In the genomic region with DNA sequence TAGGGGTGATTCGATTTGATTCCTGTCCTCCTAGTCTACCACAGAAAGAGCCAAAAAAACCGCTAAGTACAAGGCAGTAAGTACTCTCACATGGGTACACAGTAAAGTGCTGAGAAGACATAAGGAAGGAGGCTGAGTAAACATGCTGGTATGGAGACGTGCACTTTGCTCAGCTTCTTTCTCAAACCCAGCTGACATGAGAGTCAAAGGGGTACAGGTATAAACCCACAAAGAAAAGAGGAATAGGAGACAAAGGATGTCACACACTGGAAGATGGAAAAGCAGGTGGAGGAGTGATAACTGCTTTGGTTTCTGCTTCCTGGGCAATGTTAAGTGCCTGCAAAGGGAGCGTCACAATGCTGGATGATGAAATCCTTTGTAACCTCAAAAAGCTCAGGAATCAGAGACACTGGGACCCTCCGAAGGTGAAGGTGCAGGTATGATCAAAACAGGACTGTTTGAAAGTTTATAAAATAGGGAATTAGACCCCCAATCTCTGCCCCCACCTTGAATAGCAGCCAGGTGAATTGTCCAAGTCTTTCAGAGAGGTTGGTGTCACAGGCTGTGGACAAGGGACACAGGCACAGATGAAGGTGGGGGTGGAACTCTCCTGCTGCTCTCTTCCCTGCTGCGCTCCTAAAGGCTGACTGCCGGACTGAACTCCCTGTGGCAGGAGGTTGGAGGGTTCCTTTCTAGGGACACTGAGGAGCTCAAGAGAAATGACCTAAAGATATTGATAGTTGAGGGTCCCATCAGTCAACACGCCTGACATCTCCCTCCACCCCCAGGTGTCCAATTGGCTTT, we compare ENCODE assay signal across 25 cellular contexts.
DNase-seq lines count a peak whose midpoint lies in the region; ATAC-seq, FAIRE-seq and TF ChIP-seq lines count a peak whose summit lies in the region.
"Had no signal": no experiment of that assay in that cellular context is flagged by ENCODE, and none has a peak within 500 bp of the region (broad histone marks: within the 10 kb centered on the region; RNA-seq: fewer than 3 reads in every experiment).

No MANE protein-coding gene starts in this region.

- TF ChIP-seq RAD21 in HepG2 (CRISPR knock-in tag; IDR thresholded peaks at IDR 0.05) = no peak

- H3K9ac ChIP-seq in HepG2 (ENCODE audit: insufficient read depth, low read depth, low read length) = no peak overlapping the region

- H3K9me3 ChIP-seq in HepG2 (ENCODE audit: low read length) = no peaks in the 10 kb centered on the region
- H3K9me3 ChIP-seq in right lobe of liver = no peaks in the 10 kb centered on the region
- H3K9me3 ChIP-seq: ovary, upper lobe of left lung had no signal

- no peaks in the 10 kb centered on the region for H3K79me2 ChIP-seq in HepG2 (ENCODE audit: insufficient read depth, low read length)

- TF ChIP-seq POLR2A in HepG2 (IDR thresholded peaks at IDR 0.05; ENCODE audit: insufficient read depth in 1 of 2, low read depth in 2 of 2, low read length in 2 of 2) = no peak
- TF ChIP-seq POLR2A in right lobe of liver (IDR thresholded peaks at IDR 0.05) = no peak

- no peak overlapping the region; the same call in 1 of the 2 replicates for H3K4me2 ChIP-seq in HepG2 (ENCODE audit: low read depth, low read length)

- H3K27me3 Mint-ChIP-seq in WTC11 (ENCODE audit: low read depth) = no peaks in the 10 kb centered on the region
- peaks cover 51% of the 10 kb centered on the region for H3K27me3 Mint-ChIP-seq in activated CD4-positive, alpha-beta T cell treated with anti-CD3 and anti-CD28 coated beads, Interleukin-2, amount 10 ng/mL, durations not matched to agents 24 days and 14 days

- no peak for FAIRE-seq in HepG2 (lab: Jason Lieb, UNC)
- FAIRE-seq: GM12878 had no signal

- H3K36me3 ChIP-seq in HepG2 (replicated peaks in 1 of 2; ENCODE audit: control insufficient read depth in 1 of 2, insufficient read depth in 2 of 2, low read length in 2 of 2) (no peaks in the 10 kb centered on the region), right lobe of liver (no peaks in the 10 kb centered on the region)
- H3K36me3 ChIP-seq: ovary, upper lobe of left lung had no signal

- H3K27ac Mint-ChIP-seq in WTC11 = no peak overlapping the region
- H3K27ac Mint-ChIP-seq in activated CD4-positive, alpha-beta T cell treated with anti-CD3 and anti-CD28 coated beads, Interleukin-2, amount 10 ng/mL, durations not matched to agents 24 days and 14 days = no peak overlapping the region
- H3K27ac Mint-ChIP-seq: activated CD4-positive, alpha-beta T cell treated with anti-CD3 and anti-CD28 coated beads for 36 hours; activated T-cell treated with anti-CD3 and anti-CD28 coated beads, Interleukin-2, amount 50 U/mL, for 72 hours; CD14-positive monocyte; natural killer cell had no signal

- no peaks in the 10 kb centered on the region for H3K36me3 Mint-ChIP-seq in WTC11
- H3K36me3 Mint-ChIP-seq in activated CD4-positive, alpha-beta T cell treated with anti-CD3 and anti-CD28 coated beads, Interleukin-2, amount 10 ng/mL, durations not matched to agents 24 days and 14 days (ENCODE audit: low read depth) = no peaks in the 10 kb centered on the region
- H3K36me3 Mint-ChIP-seq: activated naive CD4-positive, alpha-beta T cell treated with anti-CD3 and anti-CD28 coated beads, Interleukin-2, amount 10 ng/mL, durations not matched to agents 7 days and 5 days; CD14-positive monocyte; natural killer cell had no signal

- in situ Hi-C loops in HepG2 (cut with HindIII; ENCODE audit: extremely low pct_ligation_motif_present, low pct_unique_long_range_greater_than_20kb) = no loop called here

- H3K4me1 ChIP-seq in HepG2 (ENCODE audit: insufficient read depth, low read length) = no peaks in the 10 kb centered on the region
- H3K4me1 ChIP-seq in right lobe of liver = no peaks in the 10 kb centered on the region
- H3K4me1 ChIP-seq: upper lobe of left lung had no signal

- H3K4me3 ChIP-seq in HepG2 (replicated peaks in 1 of 3; ENCODE audit: insufficient read depth in 1 of 3, low read depth in 2 of 3, low read length in 3 of 3) (no peak overlapping the region), right lobe of liver (no peak overlapping the region)
- H3K4me3 ChIP-seq: dorsolateral prefrontal cortex, GM12878, ovary, upper lobe of left lung had no signal

- H3K4me1 Mint-ChIP-seq in WTC11 = peaks cover 11% of the 10 kb centered on the region
- no peaks in the 10 kb centered on the region for H3K4me1 Mint-ChIP-seq in activated CD4-positive, alpha-beta T cell treated with anti-CD3 and anti-CD28 coated beads, Interleukin-2, amount 10 ng/mL, durations not matched to agents 24 days and 14 days
- H3K4me1 Mint-ChIP-seq: activated CD4-positive, alpha-beta T cell treated with anti-CD3 and anti-CD28 coated beads for 36 hours; activated naive CD4-positive, alpha-beta T cell treated with anti-CD3 and anti-CD28 coated beads, Interleukin-2, amount 10 ng/mL, durations not matched to agents 7 days and 5 days; CD14-positive monocyte; natural killer cell had no signal

- POLR2A ChIA-PET in HepG2 (lab: Yijun Ruan, JAX) = no interaction called here
- POLR2A ChIA-PET in WTC11 (lab: Charles Lee) = interaction anchor here (0.9 kb wide), 1 partner anchor 17 kb away, joined by 3 read pairs; no protein-coding TSS in a partner anchor

- TF ChIP-seq CTCF in HepG2 (CRISPR knock-in tag; IDR thresholded peaks at IDR 0.05) = no peak
- TF ChIP-seq CTCF in right lobe of liver (IDR thresholded peaks at IDR 0.05) = no peak
- no peak for TF ChIP-seq CTCF in WTC11 (IDR thresholded peaks at IDR 0.05)

- DNase-seq in HepG2 (ENCODE audit: low spot score) (no peak), right lobe of liver (no peak), NCI-H2171 (lab: John Stamatoyannopoulos, UW) (peak; percentile 22), WTC11 (ENCODE audit: low spot score) (no peak), D341Med (ENCODE audit: low spot score) (no peak)
- DNase-seq in activated CD4-positive, alpha-beta T cell treated with anti-CD3 and anti-CD28 coated beads, Interleukin-2, amount 10 ng/mL, durations not matched to agents 24 days and 14 days = no peak
- DNase-seq: activated CD4-positive, alpha-beta T cell treated with anti-CD3 and anti-CD28 coated beads for 36 hours; activated naive CD4-positive, alpha-beta T cell treated with anti-CD3 and anti-CD28 coated beads, Interleukin-2, amount 10 ng/mL, durations not matched to agents 7 days and 5 days; activated T-cell treated with anti-CD3 and anti-CD28 coated beads, Interleukin-2, amount 50 U/mL, for 72 hours; anterior cingulate cortex; Kasumi-1; left colon; natural killer cell; NCI-H1092; NCI-H2081; NCI-H526; ovary; SHP77; upper lobe of left lung had no signal

- CTCF ChIA-PET in HepG2 (lab: Yijun Ruan, JAX; ENCODE audit: low intra/inter-chr PET ratio, low total read pairs) (no interaction called here), WTC11 (lab: Charles Lee) (interaction anchor here (0.8 to 1.5 kb wide), 2 partner anchors 55 to 109 kb away, joined by 3 to 5 read pairs; no protein-coding TSS in a partner anchor)

- H3K4me3 Mint-ChIP-seq in WTC11 = no peak overlapping the region
- H3K4me3 Mint-ChIP-seq in activated CD4-positive, alpha-beta T cell treated with anti-CD3 and anti-CD28 coated beads, Interleukin-2, amount 10 ng/mL, durations not matched to agents 24 days and 14 days = no peak overlapping the region
- H3K4me3 Mint-ChIP-seq: activated CD4-positive, alpha-beta T cell treated with anti-CD3 and anti-CD28 coated beads for 36 hours; activated naive CD4-positive, alpha-beta T cell treated with anti-CD3 and anti-CD28 coated beads, Interleukin-2, amount 10 ng/mL, durations not matched to agents 7 days and 5 days; activated T-cell treated with anti-CD3 and anti-CD28 coated beads, Interleukin-2, amount 50 U/mL, for 72 hours; CD14-positive monocyte; natural killer cell had no signal

- no peak overlapping the region for H3K27ac ChIP-seq in HepG2 (ENCODE audit: extremely low read length, insufficient read depth, low read length)
- H3K27ac ChIP-seq in right lobe of liver = no peak overlapping the region
- H3K27ac ChIP-seq: ovary, upper lobe of left lung had no signal

- peak overlapping the region; percentile 15 for H2AFZ ChIP-seq in HepG2 (ENCODE audit: low read length)

- TF ChIP-seq EP300 in HepG2 (IDR thresholded peaks at IDR 0.05; ENCODE audit: low read depth in 2 of 2, low read length in 2 of 2) = no peak
- TF ChIP-seq EP300 in HepG2 (CRISPR knock-in tag; IDR thresholded peaks at IDR 0.05; ENCODE audit: borderline replicate concordance) = no peak

- no peaks in the 10 kb centered on the region for H3K9me3 Mint-ChIP-seq in WTC11
- no peaks in the 10 kb centered on the region for H3K9me3 Mint-ChIP-seq in activated CD4-positive, alpha-beta T cell treated with anti-CD3 and anti-CD28 coated beads, Interleukin-2, amount 10 ng/mL, durations not matched to agents 24 days and 14 days
- H3K9me3 Mint-ChIP-seq: activated naive CD4-positive, alpha-beta T cell treated with anti-CD3 and anti-CD28 coated beads, Interleukin-2, amount 10 ng/mL, durations not matched to agents 7 days and 5 days; activated T-cell treated with anti-CD3 and anti-CD28 coated beads, Interleukin-2, amount 50 U/mL, for 72 hours; CD14-positive monocyte; natural killer cell had no signal

- H3K27me3 ChIP-seq in HepG2 (ENCODE audit: control insufficient read depth in 1 of 2, insufficient read depth in 2 of 2, low read length in 2 of 2) (peaks cover 4 to 40% of the 10 kb centered on the region in 2 experiments; a peak in 4 of 5 replicates), right lobe of liver (no peaks in the 10 kb centered on the region)
- H3K27me3 ChIP-seq: dorsolateral prefrontal cortex, ovary, upper lobe of left lung had no signal

- BruUV-seq in HepG2 (replicated peaks; lab: Mats Ljungman, UMichigan) = no TSS peak

- no peaks in the 10 kb centered on the region for H4K20me1 ChIP-seq in HepG2 (ENCODE audit: insufficient read depth, low read length)

- WGBS in HepG2 (ENCODE audit: low lambda C conversion rate) = 2% methylated on average over 6 of the region's 8 CpGs
- 36% methylated on average over 7 of the region's 8 CpGs for WGBS in right lobe of liver (ENCODE audit: insufficient coverage, low coverage, low lambda C conversion rate, missing lambda C conversion rate)

- ATAC-seq in HepG2 (no peak), right lobe of liver (no peak), WTC11 (no peak), GM19023 (IDR thresholded peaks at IDR 0.05; ENCODE audit: unreplicated experiment) (no peak), GM21786 (IDR thresholded peaks at IDR 0.05; ENCODE audit: unreplicated experiment) (no peak)
- ATAC-seq: activated CD4-positive, alpha-beta T cell treated with anti-CD3 and anti-CD28 coated beads for 36 hours; activated T-cell treated with anti-CD3 and anti-CD28 coated beads, Interleukin-2, amount 50 U/mL, for 72 hours; GM12878; left colon; natural killer cell; sciatic nerve had no signal

- intact Hi-C loops in HepG2 (cut with micrococcal nuclease; ENCODE audit: unreplicated experiment) = no loop called here
- intact Hi-C loops in right lobe of liver (cut with DNase I) = no loop called here
- intact Hi-C loops in activated CD4-positive, alpha-beta T cell treated with anti-CD3 and anti-CD28 coated beads, Interleukin-2, amount 10 ng/mL, durations not matched to agents 24 days and 14 days (cut with micrococcal nuclease) = no loop called here

TF ChIP-seq in WTC11, 78 proteins besides CTCF, POLR2A, EP300 and RAD21 (continues in another document):
- TF ChIP-seq TEAD4 (CRISPR knock-in tag; IDR thresholded peaks at IDR 0.05) = no peak

Comparison
In these comparisons a context has a peak if more than half of its experiments do, and no peak if none do; other contexts are left out.
1. Of the 50 proteins assayed by ChIP-seq in both HepG2 and WTC11: peak only in HepG2: none; only in WTC11: GABPB1 and MAX; in both: none; in neither: 48.